ENCODE assay signal across 24 cellular contexts in the genomic region with DNA sequence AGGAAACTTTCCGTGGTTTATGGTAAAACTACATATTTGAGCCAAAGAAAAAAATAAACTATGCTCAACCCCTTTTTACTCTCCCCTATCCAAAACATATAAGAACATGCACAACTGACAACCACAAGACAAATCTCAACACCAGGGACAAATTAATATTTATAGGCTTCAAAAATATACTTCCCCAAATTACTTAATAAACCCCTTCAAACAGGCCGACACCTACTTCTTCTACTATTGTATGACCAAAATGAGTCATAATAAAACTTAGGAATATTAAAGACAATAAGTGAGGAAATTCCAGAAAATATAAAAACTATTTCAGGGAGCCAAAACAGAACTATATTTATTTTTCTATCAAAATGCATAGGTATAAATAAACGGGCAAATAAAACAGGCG.
A peak's percentile ranks its signal among the peaks of the same experiment; 100 is the strongest.
DNase-seq lines count a peak whose midpoint lies in the region; ATAC-seq and TF ChIP-seq lines count a peak whose summit lies in the region.
"Had no signal": no experiment of that assay in that cellular context is flagged by ENCODE, and none has a peak within 500 bp of the region (broad histone marks: within the 10 kb centered on the region; RNA-seq: fewer than 3 reads in every experiment).

No MANE protein-coding gene starts in this region.

- H2BK15ac ChIP-seq in H9 (ENCODE audit: low read depth, low read length): no peak overlapping the region

- no peak overlapping the region for H2BK5ac ChIP-seq in H9 (ENCODE audit: insufficient read length, low read length)

- no peak overlapping the region for H3K18ac ChIP-seq in H9 (ENCODE audit: insufficient read length, low read depth, low read length)

- H3K4me3 ChIP-seq in breast epithelium: no peak overlapping the region
- no peak overlapping the region for H3K4me3 ChIP-seq in tibial artery
- H3K4me3 ChIP-seq: PC-9, SJSA1 had no signal

- no peak overlapping the region for H4K8ac ChIP-seq in H9 (replicated peaks; ENCODE audit: insufficient read length, low read depth, low read length)

- 100% methylated on average over 1 of the region's 4 CpGs for WGBS in H9 (ENCODE audit: extremely low coverage, insufficient read length, low lambda C conversion rate)

- no peak overlapping the region for H3K9ac ChIP-seq in H9 (ENCODE audit: extremely low read depth, insufficient read length, low read length)
- H3K9ac ChIP-seq: KMS-11 had no signal

- H3K27ac ChIP-seq in breast epithelium (no peak overlapping the region), H9 (ENCODE audit: insufficient read length, low read depth, low read length) (no peak overlapping the region), tibial artery (no peak overlapping the region)
- H3K27ac ChIP-seq: 22Rv1, KMS-11, PC-9, SJSA1 had no signal

- H3K9me3 ChIP-seq in breast epithelium (no peaks in the 10 kb centered on the region), H9 (ENCODE audit: control insufficient read depth, low read depth, low read length) (no peaks in the 10 kb centered on the region), tibial artery (no peaks in the 10 kb centered on the region)
- H3K9me3 ChIP-seq: SJSA1 had no signal

- peak overlapping the region; percentile 37 for H3K27ac Mint-ChIP-seq in MCF 10A (ENCODE audit: low read depth, unreplicated experiment)
- H3K27ac Mint-ChIP-seq in effector memory CD8-positive, alpha-beta T cell: peak overlapping the region; percentile 4 to 90
- peak overlapping the region; percentile 51 to 77 (median 73) for H3K27ac Mint-ChIP-seq in nephron
- H3K27ac Mint-ChIP-seq in H9: no peak overlapping the region
- H3K27ac Mint-ChIP-seq: B cell, CD14-positive monocyte had no signal

- no peak overlapping the region for H4K91ac ChIP-seq in H9 (ENCODE audit: insufficient read length, low read depth, low read length)

- H3K4me3 Mint-ChIP-seq in MCF 10A (ENCODE audit: unreplicated experiment) (no peak overlapping the region), nephron (no peak overlapping the region), H9 (no peak overlapping the region)
- H3K4me3 Mint-ChIP-seq in effector memory CD8-positive, alpha-beta T cell: peak overlapping the region in 1 of 2 donors; percentile 28
- H3K4me3 Mint-ChIP-seq: B cell, CD14-positive monocyte had no signal

- H2BK12ac ChIP-seq in H9 (ENCODE audit: insufficient read length, low read depth, low read length): no peak overlapping the region

- H2BK120ac ChIP-seq in H9 (ENCODE audit: low read depth, low read length, poor library complexity, severe bottlenecking): no peak overlapping the region

- intact Hi-C loops in MCF 10A (cut with micrococcal nuclease): no loop called here
- intact Hi-C loops in breast epithelium (cut with DNase I; ENCODE audit: low total_unique reads): no loop called here
- intact Hi-C loops in tibial artery (cut with DNase I; ENCODE audit: low total_unique reads): no loop called here

- no peaks in the 10 kb centered on the region for H3K79me2 ChIP-seq in H9 (ENCODE audit: insufficient read depth, low read length)

- H2BK20ac ChIP-seq in H9 (ENCODE audit: low read depth, low read length, poor library complexity, severe bottlenecking): no peak overlapping the region

- H3K27me3 Mint-ChIP-seq in MCF 10A (ENCODE audit: insufficient read depth, unreplicated experiment) (no peaks in the 10 kb centered on the region), nephron (ENCODE audit: low read depth) (no peaks in the 10 kb centered on the region), H9 (ENCODE audit: low read depth) (no peaks in the 10 kb centered on the region)
- H3K27me3 Mint-ChIP-seq in effector memory CD8-positive, alpha-beta T cell: no peaks in the 10 kb centered on the region
- H3K27me3 Mint-ChIP-seq: B cell had no signal

- H4K5ac ChIP-seq in H9 (ENCODE audit: insufficient read length, low read depth, low read length): no peak overlapping the region

- no peak overlapping the region for H3K23ac ChIP-seq in H9 (ENCODE audit: insufficient read length, low read depth, low read length)

- no TSS peak for BruUV-seq in MCF 10A (replicated peaks; lab: Mats Ljungman, UMichigan)

- TF ChIP-seq CTCF in MCF 10A (IDR thresholded peaks at IDR 0.05; ENCODE audit: unreplicated experiment): no peak
- no peak for TF ChIP-seq CTCF in breast epithelium (IDR thresholded peaks at IDR 0.05)
- no peak for TF ChIP-seq CTCF in nephron (IDR thresholded peaks at IDR 0.05; ENCODE audit: unreplicated experiment in 3 of 3)
- no peak for TF ChIP-seq CTCF in H9 (conservative IDR thresholded peaks at IDR 0.05)
- no peak for TF ChIP-seq CTCF in tibial artery (IDR thresholded peaks at IDR 0.05)

- H3K4me1 ChIP-seq in breast epithelium (peaks cover 3 to 6% of the 10 kb centered on the region in 2 donors), H9 (ENCODE audit: insufficient read depth, low read length) (peaks cover 2% of the 10 kb centered on the region), tibial artery (peaks cover 0 to 35% (median 6%) of the 10 kb centered on the region in 4 donors)

- no peak overlapping the region for H3T11ph ChIP-seq in H9 (ENCODE audit: low read length)

- H3K36me3 Mint-ChIP-seq in MCF 10A (ENCODE audit: insufficient read depth, unreplicated experiment) (peaks cover 5% of the 10 kb centered on the region), nephron (ENCODE audit: low read depth) (no peaks in the 10 kb centered on the region), H9 (ENCODE audit: insufficient read depth in 1 of 3, low read depth in 3 of 3) (no peaks in the 10 kb centered on the region)
- H3K36me3 Mint-ChIP-seq in effector memory CD8-positive, alpha-beta T cell (ENCODE audit: insufficient read depth): peaks cover 6% of the 10 kb centered on the region
- H3K36me3 Mint-ChIP-seq: CD14-positive monocyte had no signal

- H3K4me1 Mint-ChIP-seq in MCF 10A (ENCODE audit: insufficient read depth, unreplicated experiment): peaks cover 42% of the 10 kb centered on the region
- peaks cover 46 to 72% of the 10 kb centered on the region in 2 donors for H3K4me1 Mint-ChIP-seq in effector memory CD8-positive, alpha-beta T cell (ENCODE audit: low read depth in 2 of 2)
- H3K4me1 Mint-ChIP-seq in nephron: peaks cover 69% of the 10 kb centered on the region
- peaks cover 16 to 31% of the 10 kb centered on the region in 2 experiments for H3K4me1 Mint-ChIP-seq in H9
- H3K4me1 Mint-ChIP-seq: B cell had no signal

- no peak overlapping the region for H3K14ac ChIP-seq in H9 (ENCODE audit: insufficient read depth, low read length)

- no peaks in the 10 kb centered on the region for H4K20me1 ChIP-seq in H9 (ENCODE audit: control insufficient read depth, insufficient read depth, insufficient read length)

- no peak for TF ChIP-seq POLR2A in breast epithelium (IDR thresholded peaks at IDR 0.05)

- no peaks in the 10 kb centered on the region for H3K36me3 ChIP-seq in breast epithelium
- no peaks in the 10 kb centered on the region for H3K36me3 ChIP-seq in tibial artery
- H3K36me3 ChIP-seq: SJSA1 had no signal

- H3K4me2 ChIP-seq in H9 (ENCODE audit: insufficient read depth, insufficient read length, low read length): no peak overlapping the region
- H3K4me2 ChIP-seq: KMS-11, PC-9 had no signal

- H3K4ac ChIP-seq in H9 (ENCODE audit: low read depth, low read length): no peak overlapping the region

- H3K23me2 ChIP-seq in H9 (ENCODE audit: insufficient read length, low read depth, low read length, poor library complexity, severe bottlenecking): no peaks in the 10 kb centered on the region

- POLR2A ChIA-PET in MCF 10A (lab: Yijun Ruan, JAX): interaction anchor here (0.7 kb wide), 1 partner anchor 15 kb away, joined by 3 read pairs; no protein-coding TSS in a partner anchor

- CTCF ChIA-PET in MCF 10A (lab: Yijun Ruan, JAX): interaction anchor here (0.7 to 1.1 kb wide), 4 partner anchors 9 to 120 kb away, joined by 3 to 4 read pairs (median 4); no protein-coding TSS in a partner anchor

- H3K56ac ChIP-seq in H9 (ENCODE audit: insufficient read length, low read depth, low read length): no peak overlapping the region

- H2AFZ ChIP-seq in H9 (ENCODE audit: low read length): no peak overlapping the region
- H2AFZ ChIP-seq: PC-9 had no signal

- H3K27me3 ChIP-seq in breast epithelium (no peaks in the 10 kb centered on the region), H9 (ENCODE audit: insufficient read depth, low read length) (no peaks in the 10 kb centered on the region), tibial artery (no peaks in the 10 kb centered on the region)
- H3K27me3 ChIP-seq: SJSA1 had no signal

- H3K9me3 Mint-ChIP-seq in MCF 10A (ENCODE audit: unreplicated experiment) (no peaks in the 10 kb centered on the region), nephron (no peaks in the 10 kb centered on the region), H9 (no peaks in the 10 kb centered on the region; a peak in 1 of 5 replicates)
- no peaks in the 10 kb centered on the region for H3K9me3 Mint-ChIP-seq in effector memory CD8-positive, alpha-beta T cell
- H3K9me3 Mint-ChIP-seq: CD14-positive monocyte had no signal

- DNase-seq in MCF 10A (ENCODE audit: unreplicated experiment) (no peak), breast epithelium (ENCODE audit: low spot score in 2 of 2) (no peak), H9 (no peak), tibial artery (no peak)
- no peak for DNase-seq in effector memory CD8-positive, alpha-beta T cell
- DNase-seq: DMS153, GOT3, HCEC 1CT, IMR-90, NCI-H1048, NCI-H1417, NCI-H1694, NCI-H2029 treated with DMSO at 0.1 percent for 48 hours, NCI-H446 treated with DMSO at 0.1 percent for 48 hours, NCI-H526, PC-9 had no signal

- H2AK5ac ChIP-seq in H9 (ENCODE audit: insufficient read length, low read length): no peak overlapping the region

- no peak for ATAC-seq in effector memory CD8-positive, alpha-beta T cell (replicated peaks)
- ATAC-seq in GM18867 (IDR thresholded peaks at IDR 0.05; ENCODE audit: unreplicated experiment): no peak
- ATAC-seq: Right ventricle myocardium inferior had no signal

- H3K79me1 ChIP-seq in H9 (ENCODE audit: insufficient read depth, low read depth, low read length, poor library complexity, severe bottlenecking): no peaks in the 10 kb centered on the region

Comparison
In these comparisons a context has a peak if more than half of its experiments do, and no peak if none do; other contexts are left out.
1. H3K27ac Mint-ChIP-seq: peak in MCF 10A (single experiment), effector memory CD8-positive, alpha-beta T cell (2 of 2) and nephron (3 of 3); none in H9 (0 of 3).